ENCODE assay signal across 10 cellular contexts in genomic region chrX:137427061-137427778, GRCh38.
DNase-seq lines count a peak whose midpoint lies in the region; ATAC-seq and TF ChIP-seq lines count a peak whose summit lies in the region.
"Had no signal": no experiment of that assay in that cellular context is flagged by ENCODE, and none has a peak within 500 bp of the region (broad histone marks: within the 10 kb centered on the region; RNA-seq: fewer than 3 reads in every experiment).

No MANE protein-coding gene starts in this region.

- peaks cover 9 to 15% of the 10 kb centered on the region in 2 donors for H3K4me1 Mint-ChIP-seq in natural killer cell

- H3K27me3 Mint-ChIP-seq in natural killer cell (ENCODE audit: low read depth in 2 of 2), result peaks cover 32 to 56% of the 10 kb centered on the region in 2 donors

- peaks cover 2 to 3% of the 10 kb centered on the region in 2 donors for H3K9me3 Mint-ChIP-seq in natural killer cell

- H3K9me3 ChIP-seq in HUES48 (ENCODE audit: control insufficient read depth, insufficient read depth, low read length), result no peaks in the 10 kb centered on the region

- peak overlapping the region; percentile 81 for H3K4me3 Mint-ChIP-seq in natural killer cell

- DNase-seq in AG10803 (ENCODE audit: low read depth), result no peak
- no peak for DNase-seq in dorsolateral prefrontal cortex
- DNase-seq in natural killer cell, result no peak
- DNase-seq in NCI-H2227 treated with DMSO at 0.1 percent for 48 hours (lab: John Stamatoyannopoulos, UW), result no peak
- DNase-seq: GDM1, KG1 had no signal

- H3K36me3 Mint-ChIP-seq in natural killer cell, result no peaks in the 10 kb centered on the region

- no peak for ATAC-seq in natural killer cell
- ATAC-seq in HG02588 (IDR thresholded peaks at IDR 0.05; ENCODE audit: unreplicated experiment), result no peak
- ATAC-seq in GM21576 (IDR thresholded peaks at IDR 0.05; ENCODE audit: unreplicated experiment), result no peak
- no peak for ATAC-seq in GM21529 (IDR thresholded peaks at IDR 0.05; ENCODE audit: unreplicated experiment)

- H3K4me3 ChIP-seq in AG10803 (ENCODE audit: low read length) (peak overlapping the region; percentile 56), HUES48 (ENCODE audit: low read depth, low read length) (peak overlapping the region; percentile 72), dorsolateral prefrontal cortex (peak overlapping the region in 43 of 59 donors; percentile 12 to 65 (median 47))

- no peak overlapping the region for H3K27ac Mint-ChIP-seq in natural killer cell

- H3K9ac ChIP-seq in HUES48 (ENCODE audit: low read depth, low read length), result no peak overlapping the region

- intact Hi-C loops in dorsolateral prefrontal cortex (cut with DNase I), result no loop called here
- intact Hi-C loops in natural killer cell (cut with micrococcal nuclease), result no loop called here

- peak overlapping the region; percentile 42 for H3K27ac ChIP-seq in HUES48 (ENCODE audit: low read depth, low read length)
- H3K27ac ChIP-seq in dorsolateral prefrontal cortex, result peak overlapping the region in 1 of 59 donors; percentile 2

- H3K27me3 ChIP-seq in HUES48 (ENCODE audit: control insufficient read depth, insufficient read depth, low read length), result peaks cover 87% of the 10 kb centered on the region
- H3K27me3 ChIP-seq in dorsolateral prefrontal cortex, result peaks cover 0 to 100% (median 84%) of the 10 kb centered on the region in 45 donors

- no peak for TF ChIP-seq CTCF in AG10803 (conservative IDR thresholded peaks at IDR 0.05; ENCODE audit: low read length)
- TF ChIP-seq CTCF in dorsolateral prefrontal cortex (IDR thresholded peaks at IDR 0.05 in 54 of 56, conservative IDR thresholded peaks at IDR 0.05 in 2 of 56; ENCODE audit: low read depth in 1 of 56, partially characterized antibody in 56 of 56), result no peak
- TF ChIP-seq CTCF in natural killer cell (IDR thresholded peaks at IDR 0.05), result no peak

- H3K4me1 ChIP-seq in HUES48 (ENCODE audit: control insufficient read depth, insufficient read depth, low read length), result peaks cover 66% of the 10 kb centered on the region

- H3K36me3 ChIP-seq in HUES48 (ENCODE audit: control insufficient read depth, insufficient read depth, low read length), result no peaks in the 10 kb centered on the region
